8 cellular contexts compared by ENCODE assay signal in genomic region chr9:97633859-97634485, GRCh38. TPM values are rescaled to one million over a fixed set of nuclear protein-coding genes. Genes with fewer than 3 reads are reported as not detected.
DNase-seq lines count a peak whose midpoint lies in the region; ATAC-seq and TF ChIP-seq lines count a peak whose summit lies in the region.

No MANE protein-coding gene starts in this region.

- no peak for TF ChIP-seq CTCF in Calu3 (IDR thresholded peaks at IDR 0.05; ENCODE audit: unreplicated experiment)
- TF ChIP-seq CTCF in VCaP (conservative IDR thresholded peaks at IDR 0.05): no peak
- no peak for TF ChIP-seq CTCF in fibroblast of the aortic adventitia (IDR thresholded peaks at IDR 0.05; ENCODE audit: insufficient read depth, low read length)

- peak overlapping the region; percentile 96 for H3K27ac ChIP-seq in VCaP
- peak overlapping the region; percentile 100 for H3K27ac ChIP-seq in trophoblast cell (ENCODE audit: low read depth, low read length)

- peak overlapping the region; percentile 88 for H3K14ac ChIP-seq in trophoblast cell (ENCODE audit: low read length)

- peaks cover 29% of the 10 kb centered on the region for H3K4me1 Mint-ChIP-seq in Calu3 (ENCODE audit: low read depth, unreplicated experiment)

- H4K91ac ChIP-seq in trophoblast cell (ENCODE audit: low read depth, low read length): peak overlapping the region; percentile 96

- H3K4me3 Mint-ChIP-seq in Calu3 (ENCODE audit: low read depth, unreplicated experiment): peak overlapping the region; percentile 99

- H3K9me3 Mint-ChIP-seq in Calu3 (ENCODE audit: low read depth, unreplicated experiment): no peaks in the 10 kb centered on the region

- H3K9ac ChIP-seq in trophoblast cell (ENCODE audit: low read length): peak overlapping the region; percentile 98

- H3K27me3 ChIP-seq in trophoblast cell (ENCODE audit: insufficient read depth, low read length): no peaks in the 10 kb centered on the region

- no TSS peak for BruUV-seq in Calu3 (replicated peaks; lab: Mats Ljungman, UMichigan)

- peak overlapping the region; percentile 6 for H2AK5ac ChIP-seq in trophoblast cell (ENCODE audit: low read length)

- peaks cover 41% of the 10 kb centered on the region for H3K36me3 Mint-ChIP-seq in Calu3 (ENCODE audit: insufficient read depth, unreplicated experiment)

- no peaks in the 10 kb centered on the region for H3K27me3 Mint-ChIP-seq in Calu3 (ENCODE audit: unreplicated experiment)

- peak overlapping the region; percentile 19 for H2AFZ ChIP-seq in trophoblast cell (ENCODE audit: insufficient read depth, low read length, poor library complexity)

- no peak overlapping the region for H3K23ac ChIP-seq in trophoblast cell (ENCODE audit: low read length)

- peak overlapping the region; percentile 41 for H2BK5ac ChIP-seq in trophoblast cell (ENCODE audit: low read depth, low read length, poor library complexity)

- no peaks in the 10 kb centered on the region for H3K9me3 ChIP-seq in trophoblast cell (ENCODE audit: insufficient read depth, low read depth, low read length)

- DNase-seq in Calu3 (no peak), fibroblast of the aortic adventitia (ENCODE audit: low read depth) (no peak), trophoblast cell (no peak), D341Med (ENCODE audit: low spot score) (no peak)
- DNase-seq in activated CD4-positive, CD25-positive, alpha-beta regulatory T cell (lab: John Stamatoyannopoulos, UW): no peak
- DNase-seq in stimulated activated CD8-positive, alpha-beta memory T cell treated with anti-CD3 and anti-CD28 coated beads, Interleukin-4, amount 100 ng/mL, for 48 hours: no peak

- no peak overlapping the region for H2BK12ac ChIP-seq in trophoblast cell (ENCODE audit: low read length)

- peak overlapping the region; percentile 100 for H3K27ac Mint-ChIP-seq in Calu3 (ENCODE audit: unreplicated experiment)

- H2BK120ac ChIP-seq in trophoblast cell (ENCODE audit: insufficient read depth, low read length, poor library complexity): peak overlapping the region; percentile 67

- H3K4me3 ChIP-seq in fibroblast of the aortic adventitia (ENCODE audit: low read depth, low read length) (peak overlapping the region; percentile 72), trophoblast cell (ENCODE audit: low read depth, low read length) (peak overlapping the region; percentile 97)

- intact Hi-C loops in Calu3 (cut with micrococcal nuclease; ENCODE audit: unreplicated experiment): no loop called here

- H3K4me2 ChIP-seq in trophoblast cell (ENCODE audit: low read length): peak overlapping the region; percentile 74

- peak overlapping the region; percentile 80 for H4K8ac ChIP-seq in trophoblast cell (ENCODE audit: low read depth, low read length)

- CTCF ChIA-PET in Calu3 (lab: Charles Lee): interaction anchor here (1.2 to 1.5 kb wide), 3 partner anchors 18 to 267 kb away, joined by 3 to 4 read pairs (median 3); no protein-coding TSS in a partner anchor

- H3K4ac ChIP-seq in trophoblast cell (ENCODE audit: low read depth, low read length): peak overlapping the region; percentile 59

- peaks cover 23% of the 10 kb centered on the region for H3K79me1 ChIP-seq in trophoblast cell (ENCODE audit: low read length)

- H3K18ac ChIP-seq in trophoblast cell (ENCODE audit: low read length): peak overlapping the region; percentile 40

- ATAC-seq in HG02588 (IDR thresholded peaks at IDR 0.05; ENCODE audit: unreplicated experiment): peak; percentile 1

- no peaks in the 10 kb centered on the region for H3K36me3 ChIP-seq in trophoblast cell (ENCODE audit: control insufficient read depth in 1 of 2, insufficient read depth in 2 of 2, low read length in 2 of 2)

- WGBS in trophoblast cell (ENCODE audit: extremely low coverage, insufficient coverage, insufficient read length): no CpG with 5 or more reads among the region's 42 CpGs

- H4K12ac ChIP-seq in trophoblast cell (ENCODE audit: low read depth, low read length): peak overlapping the region; percentile 26

- peaks cover 21% of the 10 kb centered on the region for H3K79me2 ChIP-seq in trophoblast cell (ENCODE audit: control insufficient read depth, insufficient read depth, low read length, poor library complexity)

- peaks cover 5 to 7% of the 10 kb centered on the region in 2 experiments for H3K4me1 ChIP-seq in trophoblast cell (ENCODE audit: control insufficient read depth in 1 of 2, insufficient read depth in 2 of 2, low read length in 2 of 2)

RNA-seq across cellular contexts. Expression of gene NCBP1, which starts 0.4 kb away (rescaled TPM):
- 28.0 and 32.2 TPM in 2 replicates for total RNA-seq in Calu3 (2022)
- total RNA-seq in fibroblast of the aortic adventitia (ENCODE audit: low replicate concordance): 43.3 and 59.6 TPM in 2 replicates
- polyA plus RNA-seq in trophoblast cell (2013): 25.6 and 27.9 TPM in 2 replicates

RNA-seq across cellular contexts. Expression of gene TSTD2, which starts 0.8 kb away (rescaled TPM):
- total RNA-seq in Calu3 (2022): 12.6 and 12.7 TPM in 2 replicates
- total RNA-seq in fibroblast of the aortic adventitia (ENCODE audit: low replicate concordance): 17.6 and 23.2 TPM in 2 replicates
- polyA plus RNA-seq in trophoblast cell (2013): 12.4 TPM in 2 replicates
